Comparison of ENCODE assay signal across 9 cellular contexts in genomic region chr1:185314416-185314815, GRCh38. TPM values are rescaled to one million over a fixed set of nuclear protein-coding genes. Genes with fewer than 3 reads are reported as not detected.
DNase-seq lines count a peak whose midpoint lies in the region; ATAC-seq and TF ChIP-seq lines count a peak whose summit lies in the region.
"Had no signal": no experiment of that assay in that cellular context is flagged by ENCODE, and none has a peak within 500 bp of the region (broad histone marks: within the 10 kb centered on the region; RNA-seq: fewer than 3 reads in every experiment).

No MANE protein-coding gene starts in this region.

- H3K4me3 Mint-ChIP-seq in activated CD8-positive, alpha-beta memory T cell treated with anti-CD3 and anti-CD28 coated beads, Interleukin-2, amount 10 ng/mL, durations not matched to agents 7 days and 5 days: peak overlapping the region; percentile 99
- peak overlapping the region; percentile 63 for H3K4me3 Mint-ChIP-seq in stimulated activated memory B cell treated with anti-CD40 and anti-IgM and Interleukin-4, amounts not matched to agents 10 μg/mL and 1 μg/mL and 100 μg/mL, for 72 hours

- peaks cover 52% of the 10 kb centered on the region for H3K4me1 Mint-ChIP-seq in activated CD8-positive, alpha-beta memory T cell treated with anti-CD3 and anti-CD28 coated beads, Interleukin-2, amount 10 ng/mL, durations not matched to agents 7 days and 5 days
- peaks cover 54% of the 10 kb centered on the region for H3K4me1 Mint-ChIP-seq in stimulated activated memory B cell treated with anti-CD40 and anti-IgM and Interleukin-4, amounts not matched to agents 10 μg/mL and 1 μg/mL and 100 μg/mL, for 72 hours

- ATAC-seq in activated CD8-positive, alpha-beta memory T cell treated with anti-CD3 and anti-CD28 coated beads, Interleukin-2, amount 10 ng/mL, durations not matched to agents 7 days and 5 days: no peak
- ATAC-seq in stimulated activated memory B cell treated with anti-CD40 and anti-IgM and Interleukin-4, amounts not matched to agents 10 μg/mL and 1 μg/mL and 100 μg/mL, for 72 hours: no peak

- H3K36me3 Mint-ChIP-seq in activated CD8-positive, alpha-beta memory T cell treated with anti-CD3 and anti-CD28 coated beads, Interleukin-2, amount 10 ng/mL, durations not matched to agents 7 days and 5 days: peaks cover 60% of the 10 kb centered on the region
- H3K36me3 Mint-ChIP-seq in stimulated activated memory B cell treated with anti-CD40 and anti-IgM and Interleukin-4, amounts not matched to agents 10 μg/mL and 1 μg/mL and 100 μg/mL, for 72 hours: peaks cover 5% of the 10 kb centered on the region

- no peaks in the 10 kb centered on the region for H3K27me3 Mint-ChIP-seq in activated CD8-positive, alpha-beta memory T cell treated with anti-CD3 and anti-CD28 coated beads, Interleukin-2, amount 10 ng/mL, durations not matched to agents 7 days and 5 days
- H3K27me3 Mint-ChIP-seq in stimulated activated memory B cell treated with anti-CD40 and anti-IgM and Interleukin-4, amounts not matched to agents 10 μg/mL and 1 μg/mL and 100 μg/mL, for 72 hours: no peaks in the 10 kb centered on the region

- H3K9me3 Mint-ChIP-seq in activated CD8-positive, alpha-beta memory T cell treated with anti-CD3 and anti-CD28 coated beads, Interleukin-2, amount 10 ng/mL, durations not matched to agents 7 days and 5 days (ENCODE audit: low read depth): no peaks in the 10 kb centered on the region
- H3K9me3 Mint-ChIP-seq in stimulated activated memory B cell treated with anti-CD40 and anti-IgM and Interleukin-4, amounts not matched to agents 10 μg/mL and 1 μg/mL and 100 μg/mL, for 72 hours: no peaks in the 10 kb centered on the region

- CTCF ChIA-PET in activated CD8-positive, alpha-beta memory T cell treated with anti-CD3 and anti-CD28 coated beads, Interleukin-2, amount 10 ng/mL, durations not matched to agents 7 days and 5 days (lab: Charles Lee): interaction anchor here (0.5 to 2.6 kb wide), 5 partner anchors 106 to 366 kb away, joined by 3 to 10 read pairs (median 4); no protein-coding TSS in a partner anchor

- no peak for DNase-seq in activated CD8-positive, alpha-beta memory T cell treated with anti-CD3 and anti-CD28 coated beads, Interleukin-2, amount 10 ng/mL, durations not matched to agents 7 days and 5 days
- DNase-seq in activated CD8-positive, alpha-beta memory T cell treated with anti-CD3 and anti-CD28 coated beads, Interleukin-2, amount 50 U/mL, for 4 hours: no peak
- DNase-seq in superior temporal gyrus (ENCODE audit: extremely low spot score) (no peak), islet precursor cell (no peak), AG08395 (ENCODE audit: low spot score) (no peak)
- DNase-seq: DMS79 treated with DMSO at 0.1 percent for 48 hours had no signal

- H3K27ac Mint-ChIP-seq in activated CD8-positive, alpha-beta memory T cell treated with anti-CD3 and anti-CD28 coated beads, Interleukin-2, amount 10 ng/mL, durations not matched to agents 7 days and 5 days: peak overlapping the region; percentile 97
- H3K27ac Mint-ChIP-seq in stimulated activated memory B cell treated with anti-CD40 and anti-IgM and Interleukin-4, amounts not matched to agents 10 μg/mL and 1 μg/mL and 100 μg/mL, for 72 hours: peak overlapping the region; percentile 10

- H3K4me3 ChIP-seq in WI38 (ENCODE audit: low read depth, low read length) (peak overlapping the region; percentile 91), iPS-11a (ENCODE audit: low read depth, low read length) (peak overlapping the region; percentile 31)

- TF ChIP-seq CTCF in WI38 (IDR thresholded peaks at IDR 0.05; ENCODE audit: low read depth, low read length): no peak

RNA-seq across cellular contexts. Expression of gene IVNS1ABP, which starts 2.6 kb away (rescaled TPM):
- total RNA-seq in activated CD8-positive, alpha-beta memory T cell treated with anti-CD3 and anti-CD28 coated beads, Interleukin-2, amount 10 ng/mL, durations not matched to agents 7 days and 5 days: 100 to 1,000 TPM; 251 to 509 TPM
